ENCODE assay signal across 25 cellular contexts in the genomic region with DNA sequence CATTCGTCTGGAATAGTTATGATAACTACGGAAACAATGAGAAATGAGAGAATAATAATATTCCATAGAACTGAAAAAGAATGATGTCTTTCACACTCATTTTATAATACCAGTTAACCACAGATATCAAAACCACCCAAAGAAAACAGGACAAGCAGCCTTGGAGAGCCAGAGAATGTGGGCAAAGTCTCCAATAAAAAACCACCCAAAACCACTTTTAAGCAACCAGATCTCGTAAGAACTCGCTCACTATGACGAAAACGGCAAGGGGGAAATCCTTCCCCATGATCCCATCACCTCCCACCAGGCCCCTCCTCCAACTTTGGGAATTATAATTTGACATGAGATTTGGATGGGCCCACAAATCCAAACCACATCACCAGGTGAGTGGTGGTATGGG.
"Had no signal": no experiment of that assay in that cellular context is flagged by ENCODE, and none has a peak within 500 bp of the region (broad histone marks: within the 10 kb centered on the region; RNA-seq: fewer than 3 reads in every experiment).

No MANE protein-coding gene starts in this region.

- H3K27ac Mint-ChIP-seq: activated CD8-positive, alpha-beta T cell treated with anti-CD3 and anti-CD28 coated beads, Interleukin-2, amount 10 ng/mL, durations not matched to agents 7 days and 5 days; activated naive CD8-positive, alpha-beta T cell treated with anti-CD3 and anti-CD28 coated beads, Interleukin-2, amount 10 ng/mL, durations not matched to agents 7 days and 5 days; T-helper 2 cell treated with Interferon-gamma antibody and Interleukin-4, amounts not matched to agents 5 μg/mL and 100 μg/mL, for 36 hours had no signal

- H3K4me1 Mint-ChIP-seq: activated naive CD8-positive, alpha-beta T cell treated with anti-CD3 and anti-CD28 coated beads, Interleukin-2, amount 10 ng/mL, durations not matched to agents 7 days and 5 days had no signal

- H3K27ac ChIP-seq: adrenal gland, KMS-11, Peyer's patch, SJSA1 had no signal

- H3K36me3 ChIP-seq: adrenal gland, Peyer's patch, SJSA1 had no signal

- DNase-seq: activated CD4-positive, alpha-beta T cell treated with anti-CD3 and anti-CD28 coated beads for 48 hours; activated CD4-positive, alpha-beta T cell treated with anti-CD3 and anti-CD28 coated beads, Interleukin-2, amount 50 U/mL, for 4 hours; activated CD4-positive, CD25-positive, alpha-beta regulatory T cell treated with anti-CD3 and anti-CD28 coated beads, Interleukin-2, amount 50 U/mL, for 72 hours; activated CD8-positive, alpha-beta memory T cell treated with anti-CD3 and anti-CD28 coated beads, Interleukin-2, amount 50 U/mL, for 48 hours; activated CD8-positive, alpha-beta T cell treated with anti-CD3 and anti-CD28 coated beads, Interleukin-2, amount 10 ng/mL, durations not matched to agents 7 days and 5 days; activated naive CD4-positive, alpha-beta T cell treated with anti-CD3 and anti-CD28 coated beads, Interleukin-2, amount 50 U/mL, for 16 hours; activated naive CD8-positive, alpha-beta T cell treated with anti-CD3 and anti-CD28 coated beads, Interleukin-2, amount 10 ng/mL, durations not matched to agents 7 days and 5 days; activated T-cell treated with anti-CD3 and anti-CD28 coated beads, Interleukin-2, amount 50 U/mL, for 1 hour; adrenal gland; anterior cingulate cortex; caudate nucleus; NCI-H1105 treated with DMSO at 0.1 percent for 48 hours; NCI-H2029; NCI-H2107; NCI-H2171 treated with DMSO at 0.1 percent for 48 hours; NCI-H226; NCI-H526; NCI-H82; Peyer's patch; SHP77; SW 1271 had no signal

- H3K9me3 Mint-ChIP-seq: activated naive CD8-positive, alpha-beta T cell treated with anti-CD3 and anti-CD28 coated beads, Interleukin-2, amount 10 ng/mL, durations not matched to agents 7 days and 5 days; T-helper 2 cell treated with Interferon-gamma antibody and Interleukin-4, amounts not matched to agents 5 μg/mL and 100 μg/mL, for 36 hours had no signal

- H3K4me3 Mint-ChIP-seq: activated CD8-positive, alpha-beta T cell treated with anti-CD3 and anti-CD28 coated beads, Interleukin-2, amount 10 ng/mL, durations not matched to agents 7 days and 5 days; activated naive CD8-positive, alpha-beta T cell treated with anti-CD3 and anti-CD28 coated beads, Interleukin-2, amount 10 ng/mL, durations not matched to agents 7 days and 5 days; T-helper 2 cell treated with Interferon-gamma antibody and Interleukin-4, amounts not matched to agents 5 μg/mL and 100 μg/mL, for 36 hours had no signal

- H3K4me3 ChIP-seq: adrenal gland, Peyer's patch, SJSA1 had no signal

- H3K27me3 ChIP-seq: adrenal gland, Peyer's patch, SJSA1 had no signal

- H3K4me2 ChIP-seq: KMS-11 had no signal

- H3K4me1 ChIP-seq: adrenal gland, Peyer's patch, SJSA1 had no signal

- ATAC-seq: activated CD8-positive, alpha-beta T cell treated with anti-CD3 and anti-CD28 coated beads, Interleukin-2, amount 10 ng/mL, durations not matched to agents 7 days and 5 days; SK-N-SH treated with all-trans-retinoic acid at 6 μM for 48 hours had no signal

- H3K9me3 ChIP-seq: adrenal gland, Peyer's patch, SJSA1 had no signal

- H3K36me3 Mint-ChIP-seq: activated naive CD8-positive, alpha-beta T cell treated with anti-CD3 and anti-CD28 coated beads, Interleukin-2, amount 10 ng/mL, durations not matched to agents 7 days and 5 days had no signal

- H3K27me3 Mint-ChIP-seq: activated naive CD8-positive, alpha-beta T cell treated with anti-CD3 and anti-CD28 coated beads, Interleukin-2, amount 10 ng/mL, durations not matched to agents 7 days and 5 days had no signal

- H3K9ac ChIP-seq: KMS-11 had no signal
